In genomic region chr18:32588191-32588590, GRCh38 we compare ENCODE assay signal across 3 cellular contexts.
"Had no signal": no experiment of that assay in that cellular context is flagged by ENCODE, and none has a peak within 500 bp of the region (broad histone marks: within the 10 kb centered on the region; RNA-seq: fewer than 3 reads in every experiment).

No MANE protein-coding gene starts in this region.

- DNase-seq: GDM1, GF-D8 had no signal

- H3K4me3 ChIP-seq: GM12878 had no signal
